In the genomic region with DNA sequence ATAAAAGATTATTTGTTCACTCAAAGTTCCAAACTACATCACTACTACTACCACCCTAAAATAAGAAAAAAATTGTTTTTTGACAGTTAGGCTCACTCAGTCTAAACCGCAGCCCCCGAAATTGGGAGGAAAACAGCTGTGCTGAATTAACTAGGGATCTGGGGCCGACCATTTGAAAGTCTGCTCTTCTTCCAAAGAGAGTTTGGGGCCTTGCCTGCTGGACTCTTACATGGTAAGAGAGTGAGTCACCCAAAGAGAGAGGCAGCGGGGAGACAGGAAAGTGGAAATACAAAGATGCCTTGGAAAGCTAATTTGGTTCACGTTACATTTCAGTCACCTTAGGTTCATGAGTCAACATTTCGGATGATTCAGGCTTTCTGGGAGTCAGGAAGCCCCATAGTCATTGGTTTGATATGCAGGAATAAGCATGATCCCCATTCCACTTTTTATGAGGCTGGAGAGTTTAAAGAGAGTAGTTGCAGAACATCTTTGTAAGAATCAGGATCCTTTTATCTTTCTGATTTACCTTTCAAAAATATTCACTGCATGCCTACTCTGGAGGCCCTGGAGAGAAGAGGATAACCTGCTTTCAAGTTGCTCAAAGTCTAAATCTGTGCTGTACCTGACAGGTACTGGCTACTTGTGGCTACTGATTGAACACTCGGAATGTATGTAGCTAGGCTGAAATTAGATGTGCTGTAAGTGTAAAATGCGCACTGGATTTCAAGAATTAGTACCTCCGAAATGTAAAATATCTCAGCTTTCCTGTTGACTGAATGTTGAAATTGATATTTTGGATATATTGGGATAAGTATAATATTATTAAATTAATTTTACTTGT, we compare ENCODE assay signal across 8 cellular contexts. TPM values are rescaled to one million over a fixed set of nuclear protein-coding genes. Genes with fewer than 3 reads are reported as not detected.
DNase-seq lines count a peak whose midpoint lies in the region; ATAC-seq and TF ChIP-seq lines count a peak whose summit lies in the region.

No MANE protein-coding gene starts in this region.

- H3K4me1 Mint-ChIP-seq in progenitor cell of endocrine pancreas (ENCODE audit: low read depth): peaks cover 34% of the 10 kb centered on the region

- peak overlapping the region; percentile 84 to 99 (median 96) for H3K27ac ChIP-seq in BLaER1 treated with 17β-estradiol and CSF1 and Interleukin-3, amounts not matched to agents 10 nM and 100 nM
- H3K27ac ChIP-seq in right cardiac atrium (ENCODE audit: low read length): peak overlapping the region; percentile 83

- H3K9me3 ChIP-seq in BLaER1 treated with 17β-estradiol and CSF1 and Interleukin-3, amounts not matched to agents 10 nM and 100 nM (replicated peaks in 1 of 11): no peaks in the 10 kb centered on the region
- no peaks in the 10 kb centered on the region for H3K9me3 ChIP-seq in right cardiac atrium (ENCODE audit: control insufficient read depth, low read length)

- TF ChIP-seq CTCF in astrocyte of the cerebellum (IDR thresholded peaks at IDR 0.05; ENCODE audit: low read depth, low read length, missing control alignments): no peak
- TF ChIP-seq CTCF in progenitor cell of endocrine pancreas (IDR thresholded peaks at IDR 0.05; ENCODE audit: unreplicated experiment): no peak

- ATAC-seq in right cardiac atrium (peak; percentile 23 to 52), HG03378 (IDR thresholded peaks at IDR 0.05; ENCODE audit: unreplicated experiment) (no peak), HG03095 (IDR thresholded peaks at IDR 0.05; ENCODE audit: unreplicated experiment) (no peak)

- no peaks in the 10 kb centered on the region for H3K9me3 Mint-ChIP-seq in progenitor cell of endocrine pancreas (ENCODE audit: low read depth)

- no peaks in the 10 kb centered on the region for H3K36me3 Mint-ChIP-seq in progenitor cell of endocrine pancreas (ENCODE audit: insufficient read depth)

- H3K4me1 ChIP-seq in BLaER1 treated with 17β-estradiol and CSF1 and Interleukin-3, amounts not matched to agents 10 nM and 100 nM: peaks cover 28 to 42% (median 34%) of the 10 kb centered on the region in 10 experiments
- H3K4me1 ChIP-seq in right cardiac atrium (ENCODE audit: control insufficient read depth, insufficient read depth, low read length): no peaks in the 10 kb centered on the region

- H3K4me3 ChIP-seq in BLaER1 treated with 17β-estradiol and CSF1 and Interleukin-3, amounts not matched to agents 10 nM and 100 nM: peak overlapping the region; percentile 93 to 100 (median 99)
- peak overlapping the region; percentile 91 for H3K4me3 ChIP-seq in astrocyte of the cerebellum (ENCODE audit: low read depth, low read length)
- H3K4me3 ChIP-seq in right cardiac atrium (ENCODE audit: low read length): peak overlapping the region; percentile 60

- H3K9ac ChIP-seq in BLaER1 treated with 17β-estradiol and CSF1 and Interleukin-3, amounts not matched to agents 10 nM and 100 nM: peak overlapping the region; percentile 88 to 99 (median 97)

- peak overlapping the region; percentile 83 to 97 (median 92) for H3K4me2 ChIP-seq in BLaER1 treated with 17β-estradiol and CSF1 and Interleukin-3, amounts not matched to agents 10 nM and 100 nM

- peaks cover 17 to 38% (median 27%) of the 10 kb centered on the region in 11 experiments for H4K20me1 ChIP-seq in BLaER1 treated with 17β-estradiol and CSF1 and Interleukin-3, amounts not matched to agents 10 nM and 100 nM

- peaks cover 0 to 24% (median 6%) of the 10 kb centered on the region in 11 experiments; a peak in 10 of 22 replicates for H3K36me3 ChIP-seq in BLaER1 treated with 17β-estradiol and CSF1 and Interleukin-3, amounts not matched to agents 10 nM and 100 nM

- 17% methylated on average over 9 of the region's 9 CpGs for WGBS in right cardiac atrium

- H3K27me3 Mint-ChIP-seq in progenitor cell of endocrine pancreas: no peaks in the 10 kb centered on the region

- intact Hi-C loops in right cardiac atrium (cut with DNase I): loop anchor here in 2 of 4 donors (5.0 kb wide), 2 partner anchors 41 to 51 kb away; no protein-coding TSS in a partner anchor

- H3K27ac Mint-ChIP-seq in progenitor cell of endocrine pancreas: peak overlapping the region; percentile 98

- in situ Hi-C loops in astrocyte of the cerebellum (cut with HindIII; ENCODE audit: low sequenced_read_pairs): no loop called here

- DNase-seq in HCEC 1CT: peak; percentile 100
- peak; percentile 52 for DNase-seq in RPMI8226
- DNase-seq in astrocyte of the cerebellum (ENCODE audit: low read depth): peak; percentile 98
- DNase-seq in right cardiac atrium: peak; percentile 58 to 73 (median 58)
- DNase-seq in progenitor cell of endocrine pancreas (ENCODE audit: low spot score, unreplicated experiment): no peak

- H3K27me3 ChIP-seq in BLaER1 treated with 17β-estradiol and CSF1 and Interleukin-3, amounts not matched to agents 10 nM and 100 nM: no peaks in the 10 kb centered on the region
- no peaks in the 10 kb centered on the region for H3K27me3 ChIP-seq in right cardiac atrium (ENCODE audit: control insufficient read depth, insufficient read depth)

- H3K4me3 Mint-ChIP-seq in progenitor cell of endocrine pancreas (ENCODE audit: low read depth): peak overlapping the region; percentile 99

RNA-seq across cellular contexts. Expression of a gene that starts 1.0 kb away (rescaled TPM):
- total RNA-seq in right cardiac atrium: 100 to 1,000 TPM; 242 to 283 (median 249) TPM
- polyA plus RNA-seq in right cardiac atrium: 183 TPM
- 246 and 265 TPM in 2 replicates for total RNA-seq in progenitor cell of endocrine pancreas

Comparison
In these comparisons a context has a peak if more than half of its experiments do, and no peak if none do; other contexts are left out.
1. ATAC-seq: peak in right cardiac atrium (2 of 2); none in HG03378 (single experiment) and HG03095 (single experiment).
2. Peak in every context shown above with its lines, with median percentiles within 50 percentile points of each other: H3K4me3 ChIP-seq.